ENCODE assay signal across 1 cellular context in the genomic region with DNA sequence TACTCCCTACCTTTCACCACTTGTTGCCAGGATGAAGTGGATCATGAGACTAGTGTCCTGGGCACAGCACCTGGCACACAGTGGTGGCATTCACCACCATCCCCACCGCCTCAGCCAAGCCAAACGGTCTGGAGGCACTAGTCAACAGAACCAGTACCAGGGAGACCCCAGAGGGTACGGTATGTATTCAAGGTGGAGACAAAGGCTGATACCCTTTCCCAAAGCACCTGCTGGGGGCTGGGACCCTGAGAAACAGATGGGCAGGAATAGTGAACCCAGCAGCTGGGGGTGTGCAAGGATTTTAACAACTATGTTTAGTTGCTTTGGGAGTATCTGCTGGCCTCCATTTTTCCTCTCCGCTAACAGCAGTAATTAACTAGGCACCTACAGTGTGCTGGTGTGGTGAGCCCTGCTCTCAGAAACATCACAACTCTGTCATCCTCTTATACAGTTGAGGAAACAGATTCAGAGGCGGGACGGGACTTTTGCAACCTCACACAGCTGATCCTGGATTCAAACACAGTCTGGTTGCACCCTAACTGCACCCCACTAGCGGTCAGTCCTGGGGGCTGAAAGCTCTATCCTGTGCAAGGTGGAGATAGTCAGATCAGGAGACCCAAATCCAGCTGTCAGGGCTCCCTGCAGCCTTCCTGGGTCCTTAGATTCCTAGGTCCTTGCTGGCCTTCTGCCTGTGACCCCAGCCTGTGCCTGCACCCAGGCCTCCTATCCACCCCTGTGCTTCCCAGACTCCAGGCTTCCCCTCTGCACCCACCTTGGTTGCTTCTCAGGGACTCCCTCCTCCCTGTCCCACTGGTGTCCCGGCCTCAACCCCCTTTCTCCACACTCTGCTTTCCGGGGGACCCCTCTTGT.
A peak's percentile ranks its signal among the peaks of the same experiment; 100 is the strongest.
TF ChIP-seq lines count a peak whose summit lies in the region.

No MANE protein-coding gene starts in this region.

TF ChIP-seq in HEK293, 187 proteins besides CTCF, POLR2A, EP300 and RAD21 (continued from another document and continues in another):
- 0 out of 2 replicates have a peak, but pooled peaks have one; percentile 24 for TF ChIP-seq ZNF223 (tag by site-specific recombination; IDR thresholded peaks at IDR 0.05)
- no peak for TF ChIP-seq ZNF843 (tag by site-specific recombination; IDR thresholded peaks at IDR 0.05)
- no peak for TF ChIP-seq ZNF140 (tag by site-specific recombination; IDR thresholded peaks at IDR 0.05)
- no peak for TF ChIP-seq ZNF785 (tag by site-specific recombination; IDR thresholded peaks at IDR 0.05)
- no peak for TF ChIP-seq ZNF701 (tag by site-specific recombination; IDR thresholded peaks at IDR 0.05)
- TF ChIP-seq, protein P1, sequence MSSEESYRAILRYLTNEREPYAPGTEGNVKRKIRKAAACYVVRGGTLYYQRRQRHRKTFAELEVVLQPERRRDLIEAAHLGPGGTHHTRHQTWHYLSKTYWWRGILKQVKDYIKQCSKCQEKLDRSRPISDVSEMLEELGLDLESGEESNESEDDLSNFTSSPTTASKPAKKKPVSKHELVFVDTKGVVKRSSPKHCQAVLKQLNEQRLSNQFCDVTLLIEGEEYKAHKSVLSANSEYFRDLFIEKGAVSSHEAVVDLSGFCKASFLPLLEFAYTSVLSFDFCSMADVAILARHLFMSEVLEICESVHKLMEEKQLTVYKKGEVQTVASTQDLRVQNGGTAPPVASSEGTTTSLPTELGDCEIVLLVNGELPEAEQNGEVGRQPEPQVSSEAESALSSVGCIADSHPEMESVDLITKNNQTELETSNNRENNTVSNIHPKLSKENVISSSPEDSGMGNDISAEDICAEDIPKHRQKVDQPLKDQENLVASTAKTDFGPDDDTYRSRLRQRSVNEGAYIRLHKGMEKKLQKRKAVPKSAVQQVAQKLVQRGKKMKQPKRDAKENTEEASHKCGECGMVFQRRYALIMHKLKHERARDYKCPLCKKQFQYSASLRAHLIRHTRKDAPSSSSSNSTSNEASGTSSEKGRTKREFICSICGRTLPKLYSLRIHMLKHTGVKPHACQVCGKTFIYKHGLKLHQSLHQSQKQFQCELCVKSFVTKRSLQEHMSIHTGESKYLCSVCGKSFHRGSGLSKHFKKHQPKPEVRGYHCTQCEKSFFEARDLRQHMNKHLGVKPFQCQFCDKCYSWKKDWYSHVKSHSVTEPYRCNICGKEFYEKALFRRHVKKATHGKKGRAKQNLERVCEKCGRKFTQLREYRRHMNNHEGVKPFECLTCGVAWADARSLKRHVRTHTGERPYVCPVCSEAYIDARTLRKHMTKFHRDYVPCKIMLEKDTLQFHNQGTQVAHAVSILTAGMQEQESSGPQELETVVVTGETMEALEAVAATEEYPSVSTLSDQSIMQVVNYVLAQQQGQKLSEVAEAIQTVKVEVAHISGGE (tag by site-specific recombination; conservative IDR thresholded peaks at IDR 0.05; ENCODE audit: low read depth): no peak
- TF ChIP-seq ZBTB20 (tag by site-specific recombination; IDR thresholded peaks at IDR 0.05): peak; percentile 75; the same call in 1 of the 2 replicates
- TF ChIP-seq, protein P2, sequence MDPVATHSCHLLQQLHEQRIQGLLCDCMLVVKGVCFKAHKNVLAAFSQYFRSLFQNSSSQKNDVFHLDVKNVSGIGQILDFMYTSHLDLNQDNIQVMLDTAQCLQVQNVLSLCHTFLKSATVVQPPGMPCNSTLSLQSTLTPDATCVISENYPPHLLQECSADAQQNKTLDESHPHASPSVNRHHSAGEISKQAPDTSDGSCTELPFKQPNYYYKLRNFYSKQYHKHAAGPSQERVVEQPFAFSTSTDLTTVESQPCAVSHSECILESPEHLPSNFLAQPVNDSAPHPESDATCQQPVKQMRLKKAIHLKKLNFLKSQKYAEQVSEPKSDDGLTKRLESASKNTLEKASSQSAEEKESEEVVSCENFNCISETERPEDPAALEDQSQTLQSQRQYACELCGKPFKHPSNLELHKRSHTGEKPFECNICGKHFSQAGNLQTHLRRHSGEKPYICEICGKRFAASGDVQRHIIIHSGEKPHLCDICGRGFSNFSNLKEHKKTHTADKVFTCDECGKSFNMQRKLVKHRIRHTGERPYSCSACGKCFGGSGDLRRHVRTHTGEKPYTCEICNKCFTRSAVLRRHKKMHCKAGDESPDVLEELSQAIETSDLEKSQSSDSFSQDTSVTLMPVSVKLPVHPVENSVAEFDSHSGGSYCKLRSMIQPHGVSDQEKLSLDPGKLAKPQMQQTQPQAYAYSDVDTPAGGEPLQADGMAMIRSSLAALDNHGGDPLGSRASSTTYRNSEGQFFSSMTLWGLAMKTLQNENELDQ (tag by site-specific recombination; IDR thresholded peaks at IDR 0.05; ENCODE audit: low read depth): no peak
- 0 out of 2 replicates have a peak, but pooled peaks have one; percentile 52 for TF ChIP-seq SCRT2 (tag by site-specific recombination; IDR thresholded peaks at IDR 0.05)
- no peak for TF ChIP-seq ZNF426 (tag by site-specific recombination; IDR thresholded peaks at IDR 0.05)
- TF ChIP-seq, protein P3, sequence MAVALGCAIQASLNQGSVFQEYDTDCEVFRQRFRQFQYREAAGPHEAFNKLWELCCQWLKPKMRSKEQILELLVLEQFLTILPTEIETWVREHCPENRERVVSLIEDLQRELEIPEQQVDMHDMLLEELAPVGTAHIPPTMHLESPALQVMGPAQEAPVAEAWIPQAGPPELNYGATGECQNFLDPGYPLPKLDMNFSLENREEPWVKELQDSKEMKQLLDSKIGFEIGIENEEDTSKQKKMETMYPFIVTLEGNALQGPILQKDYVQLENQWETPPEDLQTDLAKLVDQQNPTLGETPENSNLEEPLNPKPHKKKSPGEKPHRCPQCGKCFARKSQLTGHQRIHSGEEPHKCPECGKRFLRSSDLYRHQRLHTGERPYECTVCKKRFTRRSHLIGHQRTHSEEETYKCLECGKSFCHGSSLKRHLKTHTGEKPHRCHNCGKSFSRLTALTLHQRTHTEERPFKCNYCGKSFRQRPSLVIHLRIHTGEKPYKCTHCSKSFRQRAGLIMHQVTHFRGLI (tag by site-specific recombination; IDR thresholded peaks at IDR 0.05): no peak
- TF ChIP-seq ZNF707 (tag by site-specific recombination; IDR thresholded peaks at IDR 0.05): no peak
- no peak for TF ChIP-seq GFI1B (tag by site-specific recombination; IDR thresholded peaks at IDR 0.05)
- no peak for TF ChIP-seq ZNF747 (tag by site-specific recombination; IDR thresholded peaks at IDR 0.05)
- TF ChIP-seq, protein P4, sequence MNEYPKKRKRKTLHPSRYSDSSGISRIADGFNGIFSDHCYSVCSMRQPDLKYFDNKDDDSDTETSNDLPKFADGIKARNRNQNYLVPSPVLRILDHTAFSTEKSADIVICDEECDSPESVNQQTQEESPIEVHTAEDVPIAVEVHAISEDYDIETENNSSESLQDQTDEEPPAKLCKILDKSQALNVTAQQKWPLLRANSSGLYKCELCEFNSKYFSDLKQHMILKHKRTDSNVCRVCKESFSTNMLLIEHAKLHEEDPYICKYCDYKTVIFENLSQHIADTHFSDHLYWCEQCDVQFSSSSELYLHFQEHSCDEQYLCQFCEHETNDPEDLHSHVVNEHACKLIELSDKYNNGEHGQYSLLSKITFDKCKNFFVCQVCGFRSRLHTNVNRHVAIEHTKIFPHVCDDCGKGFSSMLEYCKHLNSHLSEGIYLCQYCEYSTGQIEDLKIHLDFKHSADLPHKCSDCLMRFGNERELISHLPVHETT (tag by site-specific recombination; IDR thresholded peaks at IDR 0.05): no peak
- TF ChIP-seq ZNF544 (tag by site-specific recombination; IDR thresholded peaks at IDR 0.05): no peak
- no peak for TF ChIP-seq ZFP37 (tag by site-specific recombination; IDR thresholded peaks at IDR 0.05)
- no peak for TF ChIP-seq ZNF132 (tag by site-specific recombination; IDR thresholded peaks at IDR 0.05; ENCODE audit: borderline replicate concordance)
- TF ChIP-seq, protein P5, sequence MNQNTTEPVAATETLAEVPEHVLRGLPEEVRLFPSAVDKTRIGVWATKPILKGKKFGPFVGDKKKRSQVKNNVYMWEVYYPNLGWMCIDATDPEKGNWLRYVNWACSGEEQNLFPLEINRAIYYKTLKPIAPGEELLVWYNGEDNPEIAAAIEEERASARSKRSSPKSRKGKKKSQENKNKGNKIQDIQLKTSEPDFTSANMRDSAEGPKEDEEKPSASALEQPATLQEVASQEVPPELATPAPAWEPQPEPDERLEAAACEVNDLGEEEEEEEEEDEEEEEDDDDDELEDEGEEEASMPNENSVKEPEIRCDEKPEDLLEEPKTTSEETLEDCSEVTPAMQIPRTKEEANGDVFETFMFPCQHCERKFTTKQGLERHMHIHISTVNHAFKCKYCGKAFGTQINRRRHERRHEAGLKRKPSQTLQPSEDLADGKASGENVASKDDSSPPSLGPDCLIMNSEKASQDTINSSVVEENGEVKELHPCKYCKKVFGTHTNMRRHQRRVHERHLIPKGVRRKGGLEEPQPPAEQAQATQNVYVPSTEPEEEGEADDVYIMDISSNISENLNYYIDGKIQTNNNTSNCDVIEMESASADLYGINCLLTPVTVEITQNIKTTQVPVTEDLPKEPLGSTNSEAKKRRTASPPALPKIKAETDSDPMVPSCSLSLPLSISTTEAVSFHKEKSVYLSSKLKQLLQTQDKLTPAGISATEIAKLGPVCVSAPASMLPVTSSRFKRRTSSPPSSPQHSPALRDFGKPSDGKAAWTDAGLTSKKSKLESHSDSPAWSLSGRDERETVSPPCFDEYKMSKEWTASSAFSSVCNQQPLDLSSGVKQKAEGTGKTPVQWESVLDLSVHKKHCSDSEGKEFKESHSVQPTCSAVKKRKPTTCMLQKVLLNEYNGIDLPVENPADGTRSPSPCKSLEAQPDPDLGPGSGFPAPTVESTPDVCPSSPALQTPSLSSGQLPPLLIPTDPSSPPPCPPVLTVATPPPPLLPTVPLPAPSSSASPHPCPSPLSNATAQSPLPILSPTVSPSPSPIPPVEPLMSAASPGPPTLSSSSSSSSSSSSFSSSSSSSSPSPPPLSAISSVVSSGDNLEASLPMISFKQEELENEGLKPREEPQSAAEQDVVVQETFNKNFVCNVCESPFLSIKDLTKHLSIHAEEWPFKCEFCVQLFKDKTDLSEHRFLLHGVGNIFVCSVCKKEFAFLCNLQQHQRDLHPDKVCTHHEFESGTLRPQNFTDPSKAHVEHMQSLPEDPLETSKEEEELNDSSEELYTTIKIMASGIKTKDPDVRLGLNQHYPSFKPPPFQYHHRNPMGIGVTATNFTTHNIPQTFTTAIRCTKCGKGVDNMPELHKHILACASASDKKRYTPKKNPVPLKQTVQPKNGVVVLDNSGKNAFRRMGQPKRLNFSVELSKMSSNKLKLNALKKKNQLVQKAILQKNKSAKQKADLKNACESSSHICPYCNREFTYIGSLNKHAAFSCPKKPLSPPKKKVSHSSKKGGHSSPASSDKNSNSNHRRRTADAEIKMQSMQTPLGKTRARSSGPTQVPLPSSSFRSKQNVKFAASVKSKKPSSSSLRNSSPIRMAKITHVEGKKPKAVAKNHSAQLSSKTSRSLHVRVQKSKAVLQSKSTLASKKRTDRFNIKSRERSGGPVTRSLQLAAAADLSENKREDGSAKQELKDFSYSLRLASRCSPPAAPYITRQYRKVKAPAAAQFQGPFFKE (tag by site-specific recombination; IDR thresholded peaks at IDR 0.05; ENCODE audit: borderline replicate concordance): no peak
- TF ChIP-seq, protein P6, sequence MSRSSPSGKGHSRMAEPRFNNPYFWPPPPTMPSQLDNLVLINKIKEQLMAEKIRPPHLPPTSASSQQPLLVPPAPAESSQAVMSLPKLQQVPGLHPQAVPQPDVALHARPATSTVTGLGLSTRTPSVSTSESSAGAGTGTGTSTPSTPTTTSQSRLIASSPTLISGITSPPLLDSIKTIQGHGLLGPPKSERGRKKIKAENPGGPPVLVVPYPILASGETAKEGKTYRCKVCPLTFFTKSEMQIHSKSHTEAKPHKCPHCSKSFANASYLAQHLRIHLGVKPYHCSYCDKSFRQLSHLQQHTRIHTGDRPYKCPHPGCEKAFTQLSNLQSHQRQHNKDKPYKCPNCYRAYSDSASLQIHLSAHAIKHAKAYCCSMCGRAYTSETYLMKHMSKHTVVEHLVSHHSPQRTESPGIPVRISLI (tag by site-specific recombination; IDR thresholded peaks at IDR 0.05): no peak
- no peak for TF ChIP-seq SP7 (tag by site-specific recombination; IDR thresholded peaks at IDR 0.05)
- TF ChIP-seq, protein P7, sequence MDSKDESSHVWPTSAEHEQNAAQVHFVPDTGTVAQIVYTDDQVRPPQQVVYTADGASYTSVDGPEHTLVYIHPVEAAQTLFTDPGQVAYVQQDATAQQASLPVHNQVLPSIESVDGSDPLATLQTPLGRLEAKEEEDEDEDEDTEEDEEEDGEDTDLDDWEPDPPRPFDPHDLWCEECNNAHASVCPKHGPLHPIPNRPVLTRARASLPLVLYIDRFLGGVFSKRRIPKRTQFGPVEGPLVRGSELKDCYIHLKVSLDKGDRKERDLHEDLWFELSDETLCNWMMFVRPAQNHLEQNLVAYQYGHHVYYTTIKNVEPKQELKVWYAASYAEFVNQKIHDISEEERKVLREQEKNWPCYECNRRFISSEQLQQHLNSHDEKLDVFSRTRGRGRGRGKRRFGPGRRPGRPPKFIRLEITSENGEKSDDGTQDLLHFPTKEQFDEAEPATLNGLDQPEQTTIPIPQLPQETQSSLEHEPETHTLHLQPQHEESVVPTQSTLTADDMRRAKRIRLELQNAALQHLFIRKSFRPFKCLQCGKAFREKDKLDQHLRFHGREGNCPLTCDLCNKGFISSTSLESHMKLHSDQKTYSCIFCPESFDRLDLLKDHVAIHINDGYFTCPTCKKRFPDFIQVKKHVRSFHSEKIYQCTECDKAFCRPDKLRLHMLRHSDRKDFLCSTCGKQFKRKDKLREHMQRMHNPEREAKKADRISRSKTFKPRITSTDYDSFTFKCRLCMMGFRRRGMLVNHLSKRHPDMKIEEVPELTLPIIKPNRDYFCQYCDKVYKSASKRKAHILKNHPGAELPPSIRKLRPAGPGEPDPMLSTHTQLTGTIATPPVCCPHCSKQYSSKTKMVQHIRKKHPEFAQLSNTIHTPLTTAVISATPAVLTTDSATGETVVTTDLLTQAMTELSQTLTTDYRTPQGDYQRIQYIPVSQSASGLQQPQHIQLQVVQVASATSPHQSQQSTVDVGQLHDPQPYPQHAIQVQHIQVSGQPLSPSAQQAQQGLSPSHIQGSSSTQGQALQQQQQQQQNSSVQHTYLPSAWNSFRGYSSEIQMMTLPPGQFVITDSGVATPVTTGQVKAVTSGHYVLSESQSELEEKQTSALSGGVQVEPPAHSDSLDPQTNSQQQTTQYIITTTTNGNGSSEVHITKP (tag by site-specific recombination; IDR thresholded peaks at IDR 0.05): peak; percentile 86
- peak; percentile 92 for TF ChIP-seq ZNF335 (tag by site-specific recombination; conservative IDR thresholded peaks at IDR 0.05)
- no peak for TF ChIP-seq ZNF558 (tag by site-specific recombination; IDR thresholded peaks at IDR 0.05)
- TF ChIP-seq, protein P8, sequence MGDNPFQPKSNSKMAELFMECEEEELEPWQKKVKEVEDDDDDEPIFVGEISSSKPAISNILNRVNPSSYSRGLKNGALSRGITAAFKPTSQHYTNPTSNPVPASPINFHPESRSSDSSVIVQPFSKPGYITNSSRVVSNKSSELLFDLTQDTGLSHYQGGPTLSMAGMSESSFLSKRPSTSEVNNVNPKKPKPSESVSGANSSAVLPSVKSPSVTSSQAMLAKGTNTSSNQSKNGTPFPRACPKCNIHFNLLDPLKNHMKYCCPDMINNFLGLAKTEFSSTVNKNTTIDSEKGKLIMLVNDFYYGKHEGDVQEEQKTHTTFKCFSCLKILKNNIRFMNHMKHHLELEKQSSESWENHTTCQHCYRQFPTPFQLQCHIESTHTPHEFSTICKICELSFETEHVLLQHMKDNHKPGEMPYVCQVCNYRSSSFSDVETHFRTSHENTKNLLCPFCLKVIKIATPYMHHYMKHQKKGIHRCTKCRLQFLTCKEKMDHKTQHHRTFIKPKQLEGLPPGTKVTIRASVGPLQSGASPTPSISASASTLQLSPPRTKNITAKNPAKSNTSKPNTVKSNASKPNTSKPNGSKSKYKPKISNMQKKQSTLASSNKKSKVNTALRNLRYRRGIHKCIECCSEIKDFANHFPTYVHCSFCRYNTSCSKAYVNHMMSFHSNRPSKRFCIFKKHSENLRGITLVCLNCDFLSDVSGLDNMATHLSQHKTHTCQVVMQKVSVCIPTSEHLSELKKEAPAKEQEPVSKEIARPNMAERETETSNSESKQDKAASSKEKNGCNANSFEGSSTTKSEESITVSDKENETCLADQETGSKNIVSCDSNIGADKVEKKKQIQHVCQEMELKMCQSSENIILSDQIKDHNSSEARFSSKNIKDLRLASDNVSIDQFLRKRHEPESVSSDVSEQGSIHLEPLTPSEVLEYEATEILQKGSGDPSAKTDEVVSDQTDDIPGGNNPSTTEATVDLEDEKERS (tag by site-specific recombination; IDR thresholded peaks at IDR 0.05): no peak
